8 cellular contexts compared by ENCODE assay signal in genomic region chr15:48176957-48177356, GRCh38. TPM values are rescaled to one million over a fixed set of nuclear protein-coding genes. Genes with fewer than 3 reads are reported as not detected.
A peak's percentile ranks its signal among the peaks of the same experiment; 100 is the strongest.
DNase-seq lines count a peak whose midpoint lies in the region; ATAC-seq and TF ChIP-seq lines count a peak whose summit lies in the region.

No MANE protein-coding gene starts in this region.

- no peaks in the 10 kb centered on the region for H3K36me3 ChIP-seq in ectodermal cell (ENCODE audit: control insufficient read depth, insufficient read depth, low read length)

- H3K4me1 ChIP-seq in ectodermal cell (ENCODE audit: control insufficient read depth, insufficient read depth, low read length) = peaks cover 12% of the 10 kb centered on the region

- H3K4me1 Mint-ChIP-seq in progenitor cell of endocrine pancreas (ENCODE audit: low read depth) = peaks cover 10% of the 10 kb centered on the region

- no peak overlapping the region for H3K27ac ChIP-seq in ectodermal cell (ENCODE audit: insufficient read depth, low read depth, low read length, poor library complexity, severe bottlenecking)

- H3K27me3 ChIP-seq in ectodermal cell (ENCODE audit: control insufficient read depth, insufficient read depth, low read length, poor library complexity, severe bottlenecking) = no peaks in the 10 kb centered on the region

- WGBS in ectodermal cell, 2 experiments = 36 to 48% methylated on average over 1 to 2 of the region's 2 CpGs

- H3K27ac Mint-ChIP-seq in progenitor cell of endocrine pancreas = peak overlapping the region; percentile 97

- H3K27me3 Mint-ChIP-seq in progenitor cell of endocrine pancreas = peaks cover under 1% of the 10 kb centered on the region

- peak overlapping the region; percentile 87 for H3K4me3 ChIP-seq in GM12875 (ENCODE audit: low read depth, low read length)
- H3K4me3 ChIP-seq in ectodermal cell (ENCODE audit: insufficient read depth, low read depth, low read length) = peak overlapping the region; percentile 57

- DNase-seq in progenitor cell of endocrine pancreas (ENCODE audit: low spot score, unreplicated experiment) (no peak), occipital lobe (lab: John Stamatoyannopoulos, UW) (no peak), NCI-H1105 (lab: John Stamatoyannopoulos, UW) (no peak), NCI-H2171 (lab: John Stamatoyannopoulos, UW) (no peak), NCI-H226 (no peak)

- H3K36me3 Mint-ChIP-seq in progenitor cell of endocrine pancreas (ENCODE audit: insufficient read depth) = peaks cover 30% of the 10 kb centered on the region

- peak; percentile 33 for ATAC-seq in HG03460 (IDR thresholded peaks at IDR 0.05; ENCODE audit: unreplicated experiment)

- H3K9me3 ChIP-seq in ectodermal cell (ENCODE audit: control insufficient read depth, low read length) = no peaks in the 10 kb centered on the region

- TF ChIP-seq CTCF in GM12875 (IDR thresholded peaks at IDR 0.05; ENCODE audit: borderline replicate concordance, insufficient read depth, low read depth, low read length) (no peak), progenitor cell of endocrine pancreas (IDR thresholded peaks at IDR 0.05; ENCODE audit: unreplicated experiment) (no peak)

- H3K4me3 Mint-ChIP-seq in progenitor cell of endocrine pancreas (ENCODE audit: low read depth) = peak overlapping the region; percentile 93

- H3K9me3 Mint-ChIP-seq in progenitor cell of endocrine pancreas (ENCODE audit: low read depth) = peaks cover 32% of the 10 kb centered on the region

RNA-seq across cellular contexts. Expression of gene MYEF2, which starts 1.1 kb away (rescaled TPM):
- 130 TPM for polyA plus RNA-seq in ectodermal cell (2013, experiment 1 of 4)
- 148 TPM for polyA plus RNA-seq in ectodermal cell (2013, experiment 2 of 4)
- polyA plus RNA-seq in ectodermal cell (2013, experiment 3 of 4) = 91.5 TPM
- 107 TPM for polyA plus RNA-seq in ectodermal cell (2013, experiment 4 of 4)
- total RNA-seq in progenitor cell of endocrine pancreas (126 and 128 TPM in 2 replicates), occipital lobe (158 TPM)

RNA-seq across cellular contexts. Expression of gene CTXN2, which starts 14.5 kb away (rescaled TPM):
- polyA plus RNA-seq in ectodermal cell (2013, experiment 1 of 4) = 0.22 TPM
- polyA plus RNA-seq in ectodermal cell (2013, experiment 2 of 4) = 0.23 TPM
- polyA plus RNA-seq in ectodermal cell (2013, experiment 3 of 4) = 0.27 TPM
- polyA plus RNA-seq in ectodermal cell (2013, experiment 4 of 4) = 0.20 TPM
- total RNA-seq in progenitor cell of endocrine pancreas = 0.16 and 0.38 TPM in 2 replicates
- 0.16 TPM for total RNA-seq in occipital lobe

RNA-seq across cellular contexts. Expression of gene SLC12A1, which starts 29.1 kb away (rescaled TPM):
- polyA plus RNA-seq in ectodermal cell (2013, experiment 1 of 4) = 0.20 TPM
- polyA plus RNA-seq in ectodermal cell (2013, experiment 2 of 4) = 0.07 TPM
- polyA plus RNA-seq in ectodermal cell (2013, experiment 3 of 4) = 0.05 TPM
- polyA plus RNA-seq in ectodermal cell (2013, experiment 4 of 4) = not detected
- total RNA-seq in progenitor cell of endocrine pancreas = 0.16 TPM in 1 of 2 replicates, not detected in the other
- 0.16 TPM for total RNA-seq in occipital lobe

RNA-seq across cellular contexts. Expression of gene SLC24A5, which starts 56.2 kb away (rescaled TPM):
- polyA plus RNA-seq in ectodermal cell (2013, experiment 1 of 4) = 0.52 TPM
- 0.96 TPM for polyA plus RNA-seq in ectodermal cell (2013, experiment 2 of 4)
- 0.21 TPM for polyA plus RNA-seq in ectodermal cell (2013, experiment 3 of 4)
- 0.85 TPM for polyA plus RNA-seq in ectodermal cell (2013, experiment 4 of 4)
- total RNA-seq in progenitor cell of endocrine pancreas (not detected in 2 replicates), occipital lobe (not detected)
